In genomic region chr9:136625101-136626065, GRCh38 we compare ENCODE assay signal across 8 cellular contexts. TPM values are rescaled to one million over a fixed set of nuclear protein-coding genes. Genes with fewer than 3 reads are reported as not detected.
DNase-seq lines count a peak whose midpoint lies in the region; ATAC-seq and TF ChIP-seq lines count a peak whose summit lies in the region.

No MANE protein-coding gene starts in this region.

- peak overlapping the region; percentile 51 for H3K4me3 Mint-ChIP-seq in neural crest cell
- no peak overlapping the region for H3K4me3 Mint-ChIP-seq in activated CD4-positive, alpha-beta memory T cell treated with anti-CD3 and anti-CD28 coated beads, Interleukin-2, amount 10 ng/mL, durations not matched to agents 7 days and 5 days

- H3K27me3 Mint-ChIP-seq in neural crest cell (ENCODE audit: low read depth), result no peaks in the 10 kb centered on the region
- peaks cover 5% of the 10 kb centered on the region for H3K27me3 Mint-ChIP-seq in activated CD4-positive, alpha-beta memory T cell treated with anti-CD3 and anti-CD28 coated beads, Interleukin-2, amount 10 ng/mL, durations not matched to agents 7 days and 5 days

- CTCF ChIA-PET in activated CD4-positive, alpha-beta memory T cell treated with anti-CD3 and anti-CD28 coated beads, Interleukin-2, amount 10 ng/mL, durations not matched to agents 7 days and 5 days (lab: Charles Lee), result interaction anchor here (1.2 to 1.6 kb wide), 4 partner anchors 18 to 139 kb away, joined by 4 to 5 read pairs (median 4); no protein-coding TSS in a partner anchor

- peak; percentile 64 for DNase-seq in ELR (ENCODE audit: low read depth)
- DNase-seq in NCI-H460 (ENCODE audit: extremely low read depth, low read depth), result peak; percentile 23
- peak; percentile 81 for DNase-seq in epidermal melanocyte (ENCODE audit: insufficient read length, low spot score)
- DNase-seq in neural crest cell (ENCODE audit: low read depth, low spot score), result no peak
- no peak for DNase-seq in activated CD4-positive, alpha-beta memory T cell treated with anti-CD3 and anti-CD28 coated beads, Interleukin-2, amount 10 ng/mL, durations not matched to agents 7 days and 5 days
- DNase-seq in cortex of kidney (lab: John Stamatoyannopoulos, UW), result no peak
- no peak for DNase-seq in NAMALWA (ENCODE audit: low spot score)

- TF ChIP-seq CTCF in neural crest cell (conservative IDR thresholded peaks at IDR 0.05), result peak; percentile 44

- POLR2A ChIA-PET in activated CD4-positive, alpha-beta memory T cell treated with anti-CD3 and anti-CD28 coated beads, Interleukin-2, amount 10 ng/mL, durations not matched to agents 7 days and 5 days (lab: Charles Lee), result interaction anchor here (1.1 kb wide), 1 partner anchor 141 kb away, joined by 4 read pairs; no protein-coding TSS in a partner anchor

- no peaks in the 10 kb centered on the region for H3K9me3 Mint-ChIP-seq in neural crest cell
- no peaks in the 10 kb centered on the region for H3K9me3 Mint-ChIP-seq in activated CD4-positive, alpha-beta memory T cell treated with anti-CD3 and anti-CD28 coated beads, Interleukin-2, amount 10 ng/mL, durations not matched to agents 7 days and 5 days

- no peak overlapping the region for H3K27ac Mint-ChIP-seq in neural crest cell (ENCODE audit: unreplicated experiment)
- H3K27ac Mint-ChIP-seq in activated CD4-positive, alpha-beta memory T cell treated with anti-CD3 and anti-CD28 coated beads, Interleukin-2, amount 10 ng/mL, durations not matched to agents 7 days and 5 days, result no peak overlapping the region

- H3K36me3 Mint-ChIP-seq in neural crest cell (ENCODE audit: low read depth), result no peaks in the 10 kb centered on the region
- no peaks in the 10 kb centered on the region for H3K36me3 Mint-ChIP-seq in activated CD4-positive, alpha-beta memory T cell treated with anti-CD3 and anti-CD28 coated beads, Interleukin-2, amount 10 ng/mL, durations not matched to agents 7 days and 5 days (ENCODE audit: low read depth)

- no peak for ATAC-seq in HG03025 (IDR thresholded peaks at IDR 0.05; ENCODE audit: low FRiP score, unreplicated experiment)

- peaks cover 11% of the 10 kb centered on the region for H3K4me1 Mint-ChIP-seq in neural crest cell
- no peaks in the 10 kb centered on the region for H3K4me1 Mint-ChIP-seq in activated CD4-positive, alpha-beta memory T cell treated with anti-CD3 and anti-CD28 coated beads, Interleukin-2, amount 10 ng/mL, durations not matched to agents 7 days and 5 days

RNA-seq across cellular contexts. Expression of gene EGFL7, which starts 37.3 kb away (rescaled TPM):
- total RNA-seq in NCI-H460 (2014; rRNA removed; shearing (Covaris generic)), result 51.7 and 77.2 TPM in 2 replicates
- polyA plus RNA-seq in NCI-H460 (2014; cell fraction: nucleus; rRNA removed), result 130 and 149 TPM in 2 replicates
- total RNA-seq in neural crest cell, result 14.1 and 16.8 TPM in 2 replicates
- under 1 TPM; 0.28 to 0.30 TPM for total RNA-seq in activated CD4-positive, alpha-beta memory T cell treated with anti-CD3 and anti-CD28 coated beads, Interleukin-2, amount 10 ng/mL, durations not matched to agents 7 days and 5 days

Comparison
In these comparisons a context has a peak if more than half of its experiments do, and no peak if none do; other contexts are left out.
1. DNase-seq: peak in ELR (single experiment), NCI-H460 (single experiment) and epidermal melanocyte (single experiment); none in neural crest cell (single experiment), activated CD4-positive, alpha-beta memory T cell treated with anti-CD3 and anti-CD28 coated beads, Interleukin-2, amount 10 ng/mL, durations not matched to agents 7 days and 5 days (single experiment), cortex of kidney (single experiment) and NAMALWA (single experiment).
2. RNA of gene EGFL7, which starts 37.3 kb away (total RNA-seq): 51.7 to 77.2 TPM in NCI-H460 and 14.1 to 16.8 TPM in neural crest cell; 0.28 to 0.30 TPM in activated CD4-positive, alpha-beta memory T cell treated with anti-CD3 and anti-CD28 coated beads, Interleukin-2, amount 10 ng/mL, durations not matched to agents 7 days and 5 days; every median in the first group is over 10 times any median in the second.